ENCODE assay signal across 18 cellular contexts in genomic region chr18:3411327-3411726, GRCh38. TPM values are rescaled to one million over a fixed set of nuclear protein-coding genes. Genes with fewer than 3 reads are reported as not detected.
DNase-seq lines count a peak whose midpoint lies in the region; ATAC-seq, FAIRE-seq and TF ChIP-seq lines count a peak whose summit lies in the region.
"Had no signal": no experiment of that assay in that cellular context is flagged by ENCODE, and none has a peak within 500 bp of the region (broad histone marks: within the 10 kb centered on the region; RNA-seq: fewer than 3 reads in every experiment).

No MANE protein-coding gene starts in this region.

- H3K27ac ChIP-seq in heart left ventricle: no peak overlapping the region
- H3K27ac ChIP-seq in muscle layer of duodenum (ENCODE audit: low read length): no peak overlapping the region
- H3K27ac ChIP-seq in brain microvascular endothelial cell: no peak overlapping the region
- H3K27ac ChIP-seq: esophagus muscularis mucosa had no signal

- no peaks in the 10 kb centered on the region for H3K9me3 Mint-ChIP-seq in activated naive CD8-positive, alpha-beta T cell treated with anti-CD3 and anti-CD28 coated beads for 36 hours

- intact Hi-C loops in heart left ventricle (cut with DNase I) (no loop called here), cardiac septum (cut with DNase I) (no loop called here)

- H3K4me3 Mint-ChIP-seq in activated naive CD8-positive, alpha-beta T cell treated with anti-CD3 and anti-CD28 coated beads for 36 hours: peak overlapping the region; percentile 5
- H3K4me3 Mint-ChIP-seq: activated CD8-positive, alpha-beta memory T cell treated with anti-CD3 and anti-CD28 coated beads, Interleukin-2, amount 10 ng/mL, durations not matched to agents 7 days and 5 days; brain; neural crest cell had no signal

- H3K4me1 ChIP-seq in heart left ventricle (peaks cover 0 to 6% (median 0%) of the 10 kb centered on the region in 12 donors), muscle layer of duodenum (ENCODE audit: control insufficient read depth in 1 of 2, insufficient read depth in 2 of 2, low read length in 2 of 2) (no peaks in the 10 kb centered on the region)
- H3K4me1 ChIP-seq: Caco-2 had no signal

- in situ Hi-C loops in brain microvascular endothelial cell (cut with HindIII; ENCODE audit: low pct_ligation_motif_present, low sequenced_read_pairs): no loop called here

- FAIRE-seq in urothelium cell line (lab: Jason Lieb, UNC): peak; percentile 62
- FAIRE-seq: G401.6, GM12878 had no signal

- H3K27me3 ChIP-seq in heart left ventricle: peaks cover 0 to 15% (median 0%) of the 10 kb centered on the region in 9 donors
- H3K27me3 ChIP-seq in muscle layer of duodenum (ENCODE audit: low read depth, low read length): no peaks in the 10 kb centered on the region
- H3K27me3 ChIP-seq in brain microvascular endothelial cell (replicated peaks): no peaks in the 10 kb centered on the region

- peaks cover 0 to 2% (median 0%) of the 10 kb centered on the region in 12 donors for H3K9me3 ChIP-seq in heart left ventricle
- no peaks in the 10 kb centered on the region for H3K9me3 ChIP-seq in muscle layer of duodenum (ENCODE audit: control insufficient read depth in 1 of 2, low read length in 2 of 2)
- H3K9me3 ChIP-seq: Caco-2, esophagus muscularis mucosa had no signal

- H3K4me3 ChIP-seq in heart left ventricle (peak overlapping the region in 8 of 12 donors; percentile 35 to 56 (median 44)), muscle layer of duodenum (ENCODE audit: low read depth in 1 of 2, low read length in 2 of 2) (peak overlapping the region; percentile 48 to 58), brain microvascular endothelial cell (ENCODE audit: low read depth, low read length) (no peak overlapping the region)
- H3K4me3 ChIP-seq: GM12878 had no signal

- no peak for TF ChIP-seq POLR2A in heart left ventricle (IDR thresholded peaks at IDR 0.05)

- TF ChIP-seq CTCF in heart left ventricle (IDR thresholded peaks at IDR 0.05) (no peak), brain microvascular endothelial cell (IDR thresholded peaks at IDR 0.05; ENCODE audit: low read depth, low read length, missing control alignments) (no peak)

- H3K36me3 ChIP-seq in heart left ventricle (no peaks in the 10 kb centered on the region), muscle layer of duodenum (ENCODE audit: control insufficient read depth in 1 of 2, insufficient read depth in 2 of 2, low read length in 2 of 2) (no peaks in the 10 kb centered on the region), brain microvascular endothelial cell (replicated peaks) (no peaks in the 10 kb centered on the region)
- H3K36me3 ChIP-seq: esophagus muscularis mucosa had no signal

- no peaks in the 10 kb centered on the region for H3K27me3 Mint-ChIP-seq in activated naive CD8-positive, alpha-beta T cell treated with anti-CD3 and anti-CD28 coated beads for 36 hours
- H3K27me3 Mint-ChIP-seq: activated CD8-positive, alpha-beta memory T cell treated with anti-CD3 and anti-CD28 coated beads, Interleukin-2, amount 10 ng/mL, durations not matched to agents 7 days and 5 days had no signal

- ATAC-seq in heart left ventricle: no peak

- peaks cover 18% of the 10 kb centered on the region for H3K4me1 Mint-ChIP-seq in activated naive CD8-positive, alpha-beta T cell treated with anti-CD3 and anti-CD28 coated beads for 36 hours

- no peaks in the 10 kb centered on the region for H3K36me3 Mint-ChIP-seq in activated naive CD8-positive, alpha-beta T cell treated with anti-CD3 and anti-CD28 coated beads for 36 hours
- H3K36me3 Mint-ChIP-seq: activated CD8-positive, alpha-beta memory T cell treated with anti-CD3 and anti-CD28 coated beads, Interleukin-2, amount 10 ng/mL, durations not matched to agents 7 days and 5 days; brain had no signal

- 72 to 88% (median 82%) methylated on average over 3 of the region's 3 CpGs for WGBS in heart left ventricle, 4 donors

- DNase-seq in heart left ventricle (no peak), cardiac septum (ENCODE audit: low spot score) (no peak), urothelium cell line (ENCODE audit: low spot score) (no peak), brain microvascular endothelial cell (no peak), OCI-M2 (lab: John Stamatoyannopoulos, UW; ENCODE audit: unreplicated experiment) (no peak), GM03348 (ENCODE audit: low spot score) (no peak)
- DNase-seq in activated naive CD8-positive, alpha-beta T cell treated with anti-CD3 and anti-CD28 coated beads for 36 hours: no peak
- DNase-seq: activated CD8-positive, alpha-beta memory T cell treated with anti-CD3 and anti-CD28 coated beads, Interleukin-2, amount 10 ng/mL, durations not matched to agents 7 days and 5 days; Caco-2; NCI-H187 treated with DMSO at 0.1 percent for 48 hours; NCI-H446 treated with DMSO at 0.1 percent for 48 hours; SIG-M5 had no signal

- H3K27ac Mint-ChIP-seq in activated naive CD8-positive, alpha-beta T cell treated with anti-CD3 and anti-CD28 coated beads for 36 hours: no peak overlapping the region
- H3K27ac Mint-ChIP-seq: activated CD8-positive, alpha-beta memory T cell treated with anti-CD3 and anti-CD28 coated beads, Interleukin-2, amount 10 ng/mL, durations not matched to agents 7 days and 5 days; brain had no signal

RNA-seq across cellular contexts. Expression of gene TGIF1, which starts 38.6 kb away (rescaled TPM):
- total RNA-seq in heart left ventricle: 10 to 100 TPM in 7 of 9 donors, 1 to 10 TPM in 2; 5.0 to 33.5 (median 15.4) TPM
- polyA plus RNA-seq in heart left ventricle: 10 to 100 TPM in 1 of 2 donors, 1 to 10 TPM in 1; 8.8 to 37.5 TPM
- total RNA-seq in cardiac septum: 10.8 TPM
- 10 to 100 TPM; 18.8 to 21.2 TPM for total RNA-seq in activated naive CD8-positive, alpha-beta T cell treated with anti-CD3 and anti-CD28 coated beads for 36 hours
